ENCODE assay signal across 7 cellular contexts in the genomic region with DNA sequence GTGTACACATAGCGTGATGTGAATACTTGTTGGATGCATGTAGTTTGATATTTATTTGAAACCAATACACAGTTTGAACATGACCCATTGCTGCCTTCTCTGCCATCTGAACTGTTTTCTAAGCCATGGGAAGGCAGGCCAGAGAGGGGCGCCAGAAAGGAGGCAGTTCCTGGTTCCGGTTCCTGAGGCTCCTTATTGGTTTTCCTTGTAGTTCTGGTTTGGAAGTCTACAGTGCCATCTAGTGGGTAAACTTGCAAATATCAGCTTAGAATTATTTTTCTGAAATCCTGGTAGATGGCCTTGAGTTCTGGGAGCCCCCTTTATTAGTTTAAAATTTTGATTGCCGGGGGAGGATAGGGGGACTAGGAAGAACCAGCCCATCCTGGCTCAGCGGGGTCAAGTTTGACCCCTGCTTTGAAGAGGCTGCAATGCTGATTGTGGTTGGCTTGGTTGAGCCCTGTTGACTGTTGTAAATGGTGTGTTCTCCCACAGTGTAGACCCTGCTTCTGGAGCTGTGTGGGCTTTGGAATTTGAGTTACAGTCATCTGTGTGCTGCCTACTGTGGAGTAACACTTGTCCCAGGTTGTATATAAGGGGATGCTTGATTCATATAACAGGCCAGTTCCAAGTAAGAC. TPM values are rescaled to one million over a fixed set of nuclear protein-coding genes. Genes with fewer than 3 reads are reported as not detected.
DNase-seq lines count a peak whose midpoint lies in the region; TF ChIP-seq lines count a peak whose summit lies in the region.

No MANE protein-coding gene starts in this region.

- no peaks in the 10 kb centered on the region for H3K9me2 ChIP-seq in Loucy (replicated peaks; ENCODE audit: low read depth, low read length)

- peaks cover 32% of the 10 kb centered on the region; the same call in 1 of the 2 replicates for H3K36me3 ChIP-seq in Loucy (ENCODE audit: insufficient read depth, low read length)

- no peaks in the 10 kb centered on the region for H3F3A ChIP-seq in Loucy (ENCODE audit: low read depth)

- H3K4me2 ChIP-seq in Loucy (ENCODE audit: low read depth, low read length, poor library complexity, severe bottlenecking), result no peak overlapping the region

- in situ Hi-C loops in astrocyte of the cerebellum (cut with HindIII; ENCODE audit: low sequenced_read_pairs), result no loop called here

- no peaks in the 10 kb centered on the region for H4K20me1 ChIP-seq in Loucy (ENCODE audit: insufficient read depth, low read length, poor library complexity, severe bottlenecking)

- H3K4me3 ChIP-seq in Loucy (ENCODE audit: low read length, poor library complexity, severe bottlenecking), result no peak overlapping the region
- H3K4me3 ChIP-seq in astrocyte of the cerebellum (ENCODE audit: low read depth, low read length), result no peak overlapping the region

- no peaks in the 10 kb centered on the region for H3K9me3 ChIP-seq in Loucy (ENCODE audit: insufficient read depth, low read depth, low read length)

- H3K4me1 ChIP-seq in Loucy (ENCODE audit: insufficient read depth, low read length, poor library complexity, severe bottlenecking), result no peaks in the 10 kb centered on the region

- H2AFZ ChIP-seq in Loucy (ENCODE audit: low read length), result no peak overlapping the region

- DNase-seq in GDM1 (lab: John Stamatoyannopoulos, UW) (peak; percentile 17), RPMI8226 (peak; percentile 45), astrocyte of the cerebellum (ENCODE audit: low read depth) (peak; percentile 76), hepatic stellate cell (ENCODE audit: low spot score) (peak; percentile 76), renal cortical epithelial cell (ENCODE audit: low read depth) (peak; percentile 75), GM19238 (ENCODE audit: insufficient read length, low spot score) (no peak)

- no peaks in the 10 kb centered on the region for H3K27me3 ChIP-seq in Loucy (ENCODE audit: insufficient read depth, low read length, poor library complexity, severe bottlenecking)

- peaks cover 13% of the 10 kb centered on the region; the same call in 1 of the 2 replicates for H3K79me2 ChIP-seq in Loucy (ENCODE audit: insufficient read depth, low read length)

- H3K9ac ChIP-seq in Loucy (ENCODE audit: low read depth, low read length, poor library complexity, severe bottlenecking), result no peak overlapping the region

- TF ChIP-seq CTCF in Loucy (conservative IDR thresholded peaks at IDR 0.05; ENCODE audit: low read length) (peak; percentile 87), astrocyte of the cerebellum (IDR thresholded peaks at IDR 0.05; ENCODE audit: low read depth, low read length, missing control alignments) (peak; percentile 59)

RNA-seq across cellular contexts. Expression of gene GRAMD1B, which starts 48.4 kb away (rescaled TPM):
- 0.69 and 2.0 TPM in 2 replicates for total RNA-seq in renal cortical epithelial cell
